ENCODE assay signal across 19 cellular contexts in the genomic region with DNA sequence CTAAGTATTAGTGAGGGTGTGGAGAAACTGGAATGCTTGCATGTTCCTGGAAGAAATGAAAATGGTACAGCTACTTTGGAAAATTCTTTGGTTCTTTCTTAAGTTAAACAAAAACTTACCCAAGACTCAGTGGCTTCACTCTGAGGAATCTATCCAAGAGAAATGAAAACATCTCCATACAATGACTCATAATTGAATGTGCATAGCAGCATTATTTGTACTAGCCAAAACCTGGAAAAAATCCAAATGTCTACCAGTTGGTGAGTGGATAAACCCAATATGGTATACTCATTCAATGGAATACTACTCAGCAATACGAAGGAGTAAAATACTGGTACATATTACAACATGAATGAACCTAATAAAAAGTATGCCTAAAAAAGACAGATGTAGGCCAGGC. TPM values are rescaled to one million over a fixed set of nuclear protein-coding genes. Genes with fewer than 3 reads are reported as not detected.
DNase-seq lines count a peak whose midpoint lies in the region; ATAC-seq and TF ChIP-seq lines count a peak whose summit lies in the region.
"Had no signal": no experiment of that assay in that cellular context is flagged by ENCODE, and none has a peak within 500 bp of the region (broad histone marks: within the 10 kb centered on the region; RNA-seq: fewer than 3 reads in every experiment).

No MANE protein-coding gene starts in this region.

- TF ChIP-seq CTCF in lower leg skin (IDR thresholded peaks at IDR 0.05): no peak

- ATAC-seq in activated naive CD8-positive, alpha-beta T cell treated with anti-CD3 and anti-CD28 coated beads, Interleukin-2, amount 50 U/mL, for 24 hours: no peak
- ATAC-seq: left lobe of liver; naive thymus-derived CD4-positive, alpha-beta T cell; psoas muscle had no signal

- CTCF ChIA-PET in activated CD4-positive, alpha-beta memory T cell treated with anti-CD3 and anti-CD28 coated beads, Interleukin-2, amount 10 ng/mL, durations not matched to agents 7 days and 5 days (lab: Charles Lee): interaction anchor here (1.0 to 3.6 kb wide), 3 partner anchors 17 to 471 kb away, joined by 3 to 18 read pairs (median 9); a partner anchor contains a TSS

- H3K4me3 ChIP-seq in lower leg skin (ENCODE audit: low read depth, poor library complexity, severe bottlenecking): no peak overlapping the region
- H3K4me3 ChIP-seq: hepatocyte, psoas muscle, SJSA1, tibial artery had no signal

- H3K27me3 Mint-ChIP-seq in activated naive CD8-positive, alpha-beta T cell treated with anti-CD3 and anti-CD28 coated beads, Interleukin-2, amount 50 U/mL, for 24 hours: no peaks in the 10 kb centered on the region
- no peaks in the 10 kb centered on the region for H3K27me3 Mint-ChIP-seq in activated CD4-positive, alpha-beta memory T cell treated with anti-CD3 and anti-CD28 coated beads, Interleukin-2, amount 10 ng/mL, durations not matched to agents 7 days and 5 days
- H3K27me3 Mint-ChIP-seq: activated CD8-positive, alpha-beta T cell treated with anti-CD3 and anti-CD28 coated beads for 36 hours; brain; CD4-positive, CD25-positive, alpha-beta regulatory T cell; naive thymus-derived CD4-positive, alpha-beta T cell had no signal

- H3K9me3 Mint-ChIP-seq in activated naive CD8-positive, alpha-beta T cell treated with anti-CD3 and anti-CD28 coated beads, Interleukin-2, amount 50 U/mL, for 24 hours: no peaks in the 10 kb centered on the region
- no peaks in the 10 kb centered on the region for H3K9me3 Mint-ChIP-seq in activated CD4-positive, alpha-beta memory T cell treated with anti-CD3 and anti-CD28 coated beads, Interleukin-2, amount 10 ng/mL, durations not matched to agents 7 days and 5 days
- H3K9me3 Mint-ChIP-seq: activated CD8-positive, alpha-beta T cell treated with anti-CD3 and anti-CD28 coated beads for 36 hours; CD4-positive, CD25-positive, alpha-beta regulatory T cell; naive thymus-derived CD4-positive, alpha-beta T cell had no signal

- no peak overlapping the region for H3K4me3 Mint-ChIP-seq in activated naive CD8-positive, alpha-beta T cell treated with anti-CD3 and anti-CD28 coated beads, Interleukin-2, amount 50 U/mL, for 24 hours
- no peak overlapping the region for H3K4me3 Mint-ChIP-seq in activated CD4-positive, alpha-beta memory T cell treated with anti-CD3 and anti-CD28 coated beads, Interleukin-2, amount 10 ng/mL, durations not matched to agents 7 days and 5 days
- H3K4me3 Mint-ChIP-seq: activated CD8-positive, alpha-beta T cell treated with anti-CD3 and anti-CD28 coated beads for 36 hours; brain; CD4-positive, CD25-positive, alpha-beta regulatory T cell; naive thymus-derived CD4-positive, alpha-beta T cell had no signal

- DNase-seq in ELR (ENCODE audit: low read depth): peak; percentile 87
- DNase-seq in RKO (ENCODE audit: low spot score): peak; percentile 54
- DNase-seq in fibroblast of gingiva (ENCODE audit: low read depth): peak; percentile 86
- DNase-seq in renal cortical epithelial cell (ENCODE audit: low read depth): peak; percentile 42
- no peak for DNase-seq in activated CD4-positive, CD25-positive, alpha-beta regulatory T cell treated with anti-CD3 and anti-CD28 coated beads, Interleukin-2, amount 50 U/mL, for 72 hours
- DNase-seq in activated naive CD8-positive, alpha-beta T cell treated with anti-CD3 and anti-CD28 coated beads, Interleukin-2, amount 50 U/mL, for 24 hours: no peak
- no peak for DNase-seq in activated CD4-positive, alpha-beta memory T cell treated with anti-CD3 and anti-CD28 coated beads, Interleukin-2, amount 10 ng/mL, durations not matched to agents 7 days and 5 days
- no peak for DNase-seq in lower leg skin (ENCODE audit: low spot score in 2 of 2)
- DNase-seq: activated CD8-positive, alpha-beta T cell treated with anti-CD3 and anti-CD28 coated beads for 36 hours; activated effector memory CD4-positive, alpha-beta T cell treated with Interleukin-2 at 50 U/mL for 16 hours; CD4-positive, CD25-positive, alpha-beta regulatory T cell; GF-D8; naive thymus-derived CD4-positive, alpha-beta T cell; psoas muscle; tibial artery had no signal

- POLR2A ChIA-PET in activated CD4-positive, alpha-beta memory T cell treated with anti-CD3 and anti-CD28 coated beads, Interleukin-2, amount 10 ng/mL, durations not matched to agents 7 days and 5 days (lab: Charles Lee): interaction anchor here (2.8 kb wide), 1 partner anchor 18 kb away, joined by 10 read pairs; a partner anchor contains a TSS

- H3K27ac Mint-ChIP-seq in activated naive CD8-positive, alpha-beta T cell treated with anti-CD3 and anti-CD28 coated beads, Interleukin-2, amount 50 U/mL, for 24 hours: no peak overlapping the region
- H3K27ac Mint-ChIP-seq in activated CD4-positive, alpha-beta memory T cell treated with anti-CD3 and anti-CD28 coated beads, Interleukin-2, amount 10 ng/mL, durations not matched to agents 7 days and 5 days: no peak overlapping the region
- H3K27ac Mint-ChIP-seq: activated CD8-positive, alpha-beta T cell treated with anti-CD3 and anti-CD28 coated beads for 36 hours; brain; naive thymus-derived CD4-positive, alpha-beta T cell had no signal

- 83 to 100% methylated on average over 1 of the region's 1 CpG for WGBS in lower leg skin, 2 donors

- no peak for TF ChIP-seq POLR2A in lower leg skin (IDR thresholded peaks at IDR 0.05)

- no peaks in the 10 kb centered on the region for H3K36me3 Mint-ChIP-seq in activated naive CD8-positive, alpha-beta T cell treated with anti-CD3 and anti-CD28 coated beads, Interleukin-2, amount 50 U/mL, for 24 hours (ENCODE audit: low read depth)
- H3K36me3 Mint-ChIP-seq in activated CD4-positive, alpha-beta memory T cell treated with anti-CD3 and anti-CD28 coated beads, Interleukin-2, amount 10 ng/mL, durations not matched to agents 7 days and 5 days (ENCODE audit: low read depth): no peaks in the 10 kb centered on the region
- H3K36me3 Mint-ChIP-seq: brain; CD4-positive, CD25-positive, alpha-beta regulatory T cell had no signal

- intact Hi-C loops in lower leg skin (cut with DNase I; ENCODE audit: low total_unique reads): loop anchor here (10.0 kb wide), 2 partner anchors 466 to 504 kb away; a partner anchor contains a TSS

- peaks cover 2% of the 10 kb centered on the region for H3K4me1 Mint-ChIP-seq in activated naive CD8-positive, alpha-beta T cell treated with anti-CD3 and anti-CD28 coated beads, Interleukin-2, amount 50 U/mL, for 24 hours
- H3K4me1 Mint-ChIP-seq in activated CD4-positive, alpha-beta memory T cell treated with anti-CD3 and anti-CD28 coated beads, Interleukin-2, amount 10 ng/mL, durations not matched to agents 7 days and 5 days: peaks cover 12% of the 10 kb centered on the region
- H3K4me1 Mint-ChIP-seq: brain had no signal

RNA-seq across cellular contexts. Expression of a gene that starts 18.0 kb away (rescaled TPM):
- total RNA-seq in renal cortical epithelial cell (1.6 and 1.7 TPM in 2 replicates), lower leg skin (10 to 100 TPM in 1 of 4 donors, 1 to 10 TPM in 3; 1.4 to 14.4 (median 6.6) TPM)
- total RNA-seq in activated CD4-positive, alpha-beta memory T cell treated with anti-CD3 and anti-CD28 coated beads, Interleukin-2, amount 10 ng/mL, durations not matched to agents 7 days and 5 days: 10 to 100 TPM; 32.4 to 34.3 TPM

Comparison
In these comparisons a context has a peak if more than half of its experiments do, and no peak if none do; other contexts are left out.
1. DNase-seq: peak in ELR (single experiment), RKO (single experiment), fibroblast of gingiva (single experiment) and renal cortical epithelial cell (single experiment); none in activated CD4-positive, CD25-positive, alpha-beta regulatory T cell treated with anti-CD3 and anti-CD28 coated beads, Interleukin-2, amount 50 U/mL, for 72 hours (single experiment), activated naive CD8-positive, alpha-beta T cell treated with anti-CD3 and anti-CD28 coated beads, Interleukin-2, amount 50 U/mL, for 24 hours (single experiment), activated CD4-positive, alpha-beta memory T cell treated with anti-CD3 and anti-CD28 coated beads, Interleukin-2, amount 10 ng/mL, durations not matched to agents 7 days and 5 days (single experiment) and lower leg skin (0 of 2).